ENCODE assay signal across 8 cellular contexts in the genomic region with DNA sequence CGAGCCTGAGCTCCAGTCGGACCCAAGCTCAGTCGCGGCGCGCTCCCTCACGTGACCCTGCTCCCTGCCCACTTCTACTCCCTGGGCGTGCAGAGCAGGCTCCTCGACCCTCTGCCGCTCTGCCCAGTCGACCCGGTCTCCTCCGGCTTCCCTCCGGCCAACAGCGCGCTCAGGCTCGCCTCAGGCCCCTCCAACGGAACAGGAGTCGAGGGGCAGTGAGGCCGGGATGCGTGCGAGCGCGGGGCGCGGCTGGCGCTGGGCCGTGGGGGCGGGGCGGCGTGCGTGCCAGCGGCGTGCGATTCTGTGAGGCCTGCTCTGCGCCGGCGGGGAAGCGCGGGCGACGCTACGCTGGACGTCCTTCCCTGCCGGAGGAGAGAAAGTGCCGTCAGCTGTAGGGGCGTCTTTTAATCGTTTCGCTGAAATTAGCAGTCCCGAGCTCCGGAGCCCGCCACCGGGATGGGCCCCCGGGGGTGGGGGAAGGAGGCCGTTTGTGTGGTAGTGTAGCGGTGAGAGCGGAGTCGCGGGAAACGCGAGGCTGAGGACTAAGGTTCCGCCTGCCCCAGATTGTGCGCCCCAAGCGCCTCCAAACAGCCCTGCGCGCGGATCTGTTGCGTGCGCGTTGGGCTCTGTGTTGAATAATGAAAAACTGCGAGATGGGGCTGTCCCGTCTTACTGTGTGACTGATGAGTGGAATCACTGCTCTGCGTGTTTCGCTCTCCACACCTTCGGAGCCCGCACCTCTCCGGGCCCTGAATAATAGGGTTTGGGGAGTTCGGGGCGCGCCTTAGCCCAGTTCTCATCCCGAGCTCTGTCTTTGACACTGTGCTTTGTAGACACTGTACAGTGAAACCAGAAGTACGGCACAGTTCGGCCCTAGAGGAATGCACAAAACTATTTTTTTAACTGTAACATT. TPM values are rescaled to one million over a fixed set of nuclear protein-coding genes. Genes with fewer than 3 reads are reported as not detected.
A peak's percentile ranks its signal among the peaks of the same experiment; 100 is the strongest.
DNase-seq lines count a peak whose midpoint lies in the region; ATAC-seq and TF ChIP-seq lines count a peak whose summit lies in the region.

A gene with protein sequence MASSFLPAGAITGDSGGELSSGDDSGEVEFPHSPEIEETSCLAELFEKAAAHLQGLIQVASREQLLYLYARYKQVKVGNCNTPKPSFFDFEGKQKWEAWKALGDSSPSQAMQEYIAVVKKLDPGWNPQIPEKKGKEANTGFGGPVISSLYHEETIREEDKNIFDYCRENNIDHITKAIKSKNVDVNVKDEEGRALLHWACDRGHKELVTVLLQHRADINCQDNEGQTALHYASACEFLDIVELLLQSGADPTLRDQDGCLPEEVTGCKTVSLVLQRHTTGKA (minus strand): TSS at position 217 of the 913 bp plus-strand sequence. CDS start 311 bp downstream, outside the sequence.

- H3K36me3 ChIP-seq in mesenchymal stem cell (ENCODE audit: control insufficient read depth in 1 of 2, insufficient read depth in 2 of 2, low read depth in 1 of 2, low read length in 2 of 2) = peaks cover 0 to 9% of the 10 kb centered on the region in 2 experiments

- peaks cover 19 to 22% of the 10 kb centered on the region in 2 donors for H3K4me1 Mint-ChIP-seq in effector memory CD8-positive, alpha-beta T cell (ENCODE audit: low read depth in 2 of 2)

- H3K9me3 Mint-ChIP-seq in effector memory CD8-positive, alpha-beta T cell = no peaks in the 10 kb centered on the region

- peak within 1 kb of the TSS in 1 of 2 experiments; percentile 78 for H3K14ac ChIP-seq in mesenchymal stem cell (ENCODE audit: low read length in 2 of 2)

- peak within 1 kb of the TSS; percentile 41 to 56 for H2BK12ac ChIP-seq in mesenchymal stem cell (ENCODE audit: low read length in 2 of 2)

- H3K4me2 ChIP-seq in mesenchymal stem cell (ENCODE audit: low read length, poor library complexity, severe bottlenecking) = peak within 1 kb of the TSS; percentile 93

- H3K23ac ChIP-seq in mesenchymal stem cell (ENCODE audit: low read length in 2 of 2) = peak within 1 kb of the TSS in 1 of 2 experiments; percentile 53

- H4K91ac ChIP-seq in mesenchymal stem cell (ENCODE audit: low read length) = peak within 1 kb of the TSS; percentile 85

- H3K79me1 ChIP-seq in mesenchymal stem cell (replicated peaks; ENCODE audit: low read length, poor library complexity, severe bottlenecking) = no peaks in the 10 kb centered on the region

- 3% methylated on average over 69 of the region's 83 CpGs for WGBS in mesenchymal stem cell

- no peaks in the 10 kb centered on the region for H3K9me3 ChIP-seq in mesenchymal stem cell (ENCODE audit: control insufficient read depth, low read length)

- peak; percentile 75 for ATAC-seq in GM19463 (IDR thresholded peaks at IDR 0.05; ENCODE audit: unreplicated experiment)
- ATAC-seq in effector memory CD8-positive, alpha-beta T cell (replicated peaks) = peak; percentile 86

- H3K4me3 Mint-ChIP-seq in effector memory CD8-positive, alpha-beta T cell = peak within 1 kb of the TSS; percentile 92 to 93

- H3K27ac ChIP-seq in HL-60 (replicated peaks) (peak within 1 kb of the TSS; percentile 97), mesenchymal stem cell (ENCODE audit: low read length, poor library complexity, severe bottlenecking) (peak within 1 kb of the TSS; percentile 93)

- peak within 1 kb of the TSS; percentile 37 for H2BK120ac ChIP-seq in mesenchymal stem cell (ENCODE audit: low read depth, low read length)

- H3K27me3 Mint-ChIP-seq in effector memory CD8-positive, alpha-beta T cell = no peaks in the 10 kb centered on the region

- POLR2A ChIA-PET in activated CD8-positive, alpha-beta memory T cell treated with anti-CD3 and anti-CD28 coated beads for 36 hours (lab: Charles Lee) = interaction anchor here (0.6 to 1.7 kb wide), 7 partner anchors 17 to 639 kb away, joined by 3 to 8 read pairs (median 3); partner anchors contain the start of gene QSOX1

- peak within 1 kb of the TSS; percentile 82 for H2BK15ac ChIP-seq in mesenchymal stem cell (ENCODE audit: low read depth, poor library complexity, severe bottlenecking)

- H3K27me3 ChIP-seq in HL-60 (ENCODE audit: insufficient read depth, poor library complexity, severe bottlenecking) = no peaks in the 10 kb centered on the region
- no peaks in the 10 kb centered on the region for H3K27me3 ChIP-seq in mesenchymal stem cell (ENCODE audit: control insufficient read depth in 1 of 2, insufficient read depth in 1 of 2, low read length in 2 of 2)

- peaks cover 11% of the 10 kb centered on the region for H3K36me3 Mint-ChIP-seq in effector memory CD8-positive, alpha-beta T cell (ENCODE audit: insufficient read depth)

- CTCF ChIA-PET in activated CD8-positive, alpha-beta memory T cell treated with anti-CD3 and anti-CD28 coated beads for 36 hours (lab: Charles Lee) = interaction anchor here (0.5 to 3.5 kb wide), 4 partner anchors 13 to 129 kb away, joined by 3 to 14 read pairs (median 4); partner anchors contain the start of gene XPR1

- peak within 1 kb of the TSS; percentile 81 to 98 for H3K18ac ChIP-seq in mesenchymal stem cell (ENCODE audit: low read depth in 1 of 2, low read length in 2 of 2)

- DNase-seq in COR-L47 (lab: John Stamatoyannopoulos, UW) = peak; percentile 84
- DNase-seq in HL-60 (ENCODE audit: low read depth in 1 of 2, low spot score in 1 of 2) = peak; percentile 78 to 91
- DNase-seq in NOMO-1 (lab: John Stamatoyannopoulos, UW; ENCODE audit: unreplicated experiment in 2 of 2) = peak; percentile 76 to 87
- peak; percentile 77 to 87 (median 79) for DNase-seq in effector memory CD8-positive, alpha-beta T cell
- peak; percentile 91 for DNase-seq in mesenchymal stem cell
- DNase-seq in stimulated activated CD8-positive, alpha-beta memory T cell treated with anti-CD3 and anti-CD28 coated beads, Interleukin-12 subunit alpha, Interleukin-12 subunit beta, amount 100 ng/mL, for 4 hours (ENCODE audit: low read depth) = peak; percentile 77

- H2BK5ac ChIP-seq in mesenchymal stem cell (ENCODE audit: low read depth, low read length, poor library complexity, severe bottlenecking) = peak within 1 kb of the TSS; percentile 60

- H3K9ac ChIP-seq in mesenchymal stem cell (ENCODE audit: low read length) = peak within 1 kb of the TSS; percentile 97

- peak within 1 kb of the TSS; percentile 82 for H4K8ac ChIP-seq in mesenchymal stem cell (ENCODE audit: low read length)

- peaks cover 12% of the 10 kb centered on the region for H3K4me1 ChIP-seq in mesenchymal stem cell (ENCODE audit: control insufficient read depth, insufficient read depth, low read depth, low read length)

- peak within 1 kb of the TSS; percentile 91 to 93 for H3K27ac Mint-ChIP-seq in effector memory CD8-positive, alpha-beta T cell

- H2AK5ac ChIP-seq in mesenchymal stem cell (ENCODE audit: low read length, severe bottlenecking) = no peak within 1 kb of the TSS

- H2AFZ ChIP-seq in mesenchymal stem cell (ENCODE audit: low read depth, low read length) = peak within 1 kb of the TSS; percentile 99

- TF ChIP-seq CTCF in HL-60 (IDR thresholded peaks at IDR 0.05; ENCODE audit: insufficient read depth, low read length) = no peak

- peak within 1 kb of the TSS; percentile 86 for H3K4me3 ChIP-seq in HL-60 (replicated peaks; ENCODE audit: insufficient read depth, low read length)
- peak within 1 kb of the TSS; percentile 87 to 98 for H3K4me3 ChIP-seq in mesenchymal stem cell (ENCODE audit: insufficient read depth in 1 of 2, low read depth in 1 of 2, low read length in 2 of 2)

- peak within 1 kb of the TSS; percentile 81 to 89 for H3K4ac ChIP-seq in mesenchymal stem cell (ENCODE audit: low read depth in 1 of 2, low read length in 2 of 2)

RNA-seq across cellular contexts. Expression of the gene that starts here (rescaled TPM):
- total RNA-seq in activated CD8-positive, alpha-beta memory T cell treated with anti-CD3 and anti-CD28 coated beads for 36 hours = 10 to 100 TPM; 47.8 to 49.2 TPM
- 46.7 TPM for polyA plus RNA-seq in mesenchymal stem cell (2013, experiment 1 of 2)
- polyA plus RNA-seq in mesenchymal stem cell (2013, experiment 2 of 2) = 45.8 TPM

Comparison
In these comparisons a context has a peak if more than half of its experiments do, and no peak if none do; other contexts are left out.
1. Peak in every context shown above with its lines: DNase-seq, ATAC-seq, H3K4me3 ChIP-seq and H3K27ac ChIP-seq.